In the genomic region with DNA sequence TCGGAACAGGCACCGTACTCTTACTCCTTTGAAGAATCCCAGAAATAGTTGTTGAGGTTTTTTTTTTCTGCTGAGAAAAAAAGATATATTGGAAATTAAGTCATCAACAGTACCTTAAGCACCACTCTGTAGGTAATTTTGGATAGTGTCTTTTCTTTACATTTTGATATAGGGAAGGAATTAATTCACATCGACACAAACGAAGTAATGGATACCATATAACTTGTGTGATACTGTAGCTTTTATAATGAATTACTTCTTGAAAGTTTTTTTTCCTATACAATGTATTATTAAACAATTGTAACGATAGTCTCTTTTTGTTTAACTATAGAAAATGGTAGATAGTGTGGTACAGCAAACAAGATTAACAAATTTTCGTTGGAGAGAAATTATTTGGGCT, we compare ENCODE assay signal across 8 cellular contexts. TPM values are rescaled to one million over a fixed set of nuclear protein-coding genes. Genes with fewer than 3 reads are reported as not detected.
DNase-seq lines count a peak whose midpoint lies in the region; ATAC-seq, FAIRE-seq and TF ChIP-seq lines count a peak whose summit lies in the region.

No MANE protein-coding gene starts in this region.

- no peaks in the 10 kb centered on the region for H3K79me2 ChIP-seq in OCI-LY3 (ENCODE audit: low read length)

- H3K4me3 ChIP-seq in OCI-LY3 (ENCODE audit: low read length), result no peak overlapping the region
- peak overlapping the region; percentile 69 for H3K4me3 ChIP-seq in epithelial cell of esophagus (ENCODE audit: low read length)
- H3K4me3 ChIP-seq in pancreas, result peak overlapping the region; percentile 57 to 83 (median 80)

- peaks cover 55% of the 10 kb centered on the region for H3K27me3 Mint-ChIP-seq in CD4-positive, alpha-beta T cell

- peak overlapping the region; percentile 85 for H3K4me3 Mint-ChIP-seq in CD4-positive, alpha-beta T cell

- H3K36me3 Mint-ChIP-seq in CD4-positive, alpha-beta T cell (ENCODE audit: low read depth), result peaks cover 11% of the 10 kb centered on the region

- no peak overlapping the region for H3K9ac ChIP-seq in OCI-LY3 (ENCODE audit: low read length)

- CTCF ChIA-PET in CD4-positive, alpha-beta T cell (lab: Charles Lee), result interaction anchor here (0.7 to 2.1 kb wide), 3 partner anchors 10 to 376 kb away, joined by 3 to 7 read pairs (median 5); no protein-coding TSS in a partner anchor

- FAIRE-seq in pancreas (lab: Jason Lieb, UNC), result no peak

- peaks cover 56% of the 10 kb centered on the region for H3K4me1 Mint-ChIP-seq in CD4-positive, alpha-beta T cell (ENCODE audit: low read depth)

- H2AFZ ChIP-seq in OCI-LY3 (ENCODE audit: low read depth, low read length), result no peak overlapping the region

- H3K27me3 ChIP-seq in CD4-positive, alpha-beta T cell (ENCODE audit: control insufficient read depth, insufficient read depth, low read length), result peaks cover 15% of the 10 kb centered on the region
- 0 out of 2 replicates have a peak, but pooled peaks cover 5% of the 10 kb centered on the region for H3K27me3 ChIP-seq in OCI-LY3 (ENCODE audit: low read depth, low read length)
- no peaks in the 10 kb centered on the region for H3K27me3 ChIP-seq in pancreas

- peaks cover 17% of the 10 kb centered on the region for H3K4me1 ChIP-seq in OCI-LY3 (ENCODE audit: low read length)
- H3K4me1 ChIP-seq in pancreas, result peaks cover 0 to 18% (median 4%) of the 10 kb centered on the region in 3 donors

- H3K36me3 ChIP-seq in OCI-LY3 (replicated peaks; ENCODE audit: low read depth, low read length), result no peaks in the 10 kb centered on the region
- H3K36me3 ChIP-seq in pancreas, result no peaks in the 10 kb centered on the region

- H3K4me2 ChIP-seq in OCI-LY3 (ENCODE audit: low read length), result peak overlapping the region; percentile 76

- no peak for DNase-seq in CD4-positive, alpha-beta T cell
- DNase-seq in epithelial cell of esophagus (ENCODE audit: low read depth) (no peak), pancreas (no peak), nucleus accumbens (lab: John Stamatoyannopoulos, UW) (no peak), NCI-H226 (no peak), NCI-H345 (lab: John Stamatoyannopoulos, UW) (no peak)

- POLR2A ChIA-PET in CD4-positive, alpha-beta T cell (lab: Charles Lee), result interaction anchor here (0.5 to 2.1 kb wide), 5 partner anchors 34 to 472 kb away, joined by 3 to 7 read pairs (median 4); no protein-coding TSS in a partner anchor

- no peaks in the 10 kb centered on the region for H4K20me1 ChIP-seq in OCI-LY3 (ENCODE audit: insufficient read depth, low read length)

- 22 to 26% methylated on average over 6 of the region's 6 CpGs for WGBS in pancreas, 2 donors

- peak overlapping the region; percentile 93 for H3K27ac Mint-ChIP-seq in CD4-positive, alpha-beta T cell

- H3K9me3 Mint-ChIP-seq in CD4-positive, alpha-beta T cell, result no peaks in the 10 kb centered on the region

- H3K9me3 ChIP-seq in CD4-positive, alpha-beta T cell (ENCODE audit: control insufficient read depth, low read length), result no peaks in the 10 kb centered on the region
- H3K9me3 ChIP-seq in OCI-LY3 (ENCODE audit: insufficient read depth, low read length) (no peaks in the 10 kb centered on the region), pancreas (no peaks in the 10 kb centered on the region)

- intact Hi-C loops in CD4-positive, alpha-beta T cell (cut with DNase I, micrococcal nuclease), result loop anchor here (1.0 to 10.0 kb wide), 6 partner anchors 82 to 467 kb away; no protein-coding TSS in a partner anchor
- intact Hi-C loops in pancreas (cut with DNase I), result loop anchor here in 2 of 3 donors (5.0 to 10.0 kb wide), 2 partner anchors 376 to 378 kb away; no protein-coding TSS in a partner anchor

- H3K27ac ChIP-seq in CD4-positive, alpha-beta T cell (ENCODE audit: low read depth, low read length), result no peak overlapping the region
- no peak overlapping the region for H3K27ac ChIP-seq in OCI-LY3 (ENCODE audit: low read length)
- H3K27ac ChIP-seq in pancreas, result peak overlapping the region in 2 of 4 donors; percentile 97 to 98

- no peak for ATAC-seq in CD4-positive, alpha-beta T cell (ENCODE audit: poor library complexity)
- no peak for ATAC-seq in pancreas
- ATAC-seq in HG02610 (IDR thresholded peaks at IDR 0.05; ENCODE audit: unreplicated experiment), result no peak

- TF ChIP-seq CTCF in CD4-positive, alpha-beta T cell (IDR thresholded peaks at IDR 0.05), result no peak
- TF ChIP-seq CTCF in OCI-LY3 (IDR thresholded peaks at IDR 0.05; ENCODE audit: low read depth, low read length) (no peak), epithelial cell of esophagus (IDR thresholded peaks at IDR 0.05; ENCODE audit: insufficient read depth, low read depth, low read length, missing control alignments) (no peak), pancreas (IDR thresholded peaks at IDR 0.05) (no peak)

RNA-seq across cellular contexts. Expression of a gene that starts 1.5 kb away (rescaled TPM):
- total RNA-seq in CD4-positive, alpha-beta T cell, result 1 to 10 TPM; 8.7 to 8.9 TPM
- total RNA-seq in pancreas, result 1 to 10 TPM; 3.0 to 8.6 (median 3.3) TPM
- 1 to 10 TPM in 1 of 2 donors, under 1 TPM in 1; 0.65 to 1.1 TPM for polyA plus RNA-seq in pancreas
